In genomic region chr15:75903331-75904240, GRCh38 we compare ENCODE assay signal across 2 cellular contexts.
TF ChIP-seq lines count a peak whose summit lies in the region.

Gene FBXO22, plus strand, starts transcription at chr15:75903878. Its CDS starts 86 bp downstream, at chr15:75903964.

TF ChIP-seq in HEK293, 187 proteins besides CTCF, POLR2A, EP300 and RAD21 (continued from another document and continues in another):
- TF ChIP-seq INSM2 (tag by site-specific recombination; IDR thresholded peaks at IDR 0.05) (peak; percentile 78), YY1 (tag by site-specific recombination; IDR thresholded peaks at IDR 0.05) (peak; percentile 73; the same call in 1 of the 2 replicates), ZNF354C (tag by site-specific recombination; IDR thresholded peaks at IDR 0.05; ENCODE audit: borderline replicate concordance, low read depth) (no peak), ZNF146 (tag by site-specific recombination; IDR thresholded peaks at IDR 0.05) (peak; percentile 17), ZNF610 (tag by site-specific recombination; IDR thresholded peaks at IDR 0.05; ENCODE audit: borderline replicate concordance) (peak; percentile 48), ZBTB20 (tag by site-specific recombination; IDR thresholded peaks at IDR 0.05) (peak; percentile 76), SP7 (tag by site-specific recombination; IDR thresholded peaks at IDR 0.05) (peak; percentile 88), ZNF362 (tag by site-specific recombination; IDR thresholded peaks at IDR 0.05) (peak; percentile 67; the same call in 1 of the 2 replicates), BCL11A (tag by site-specific recombination; IDR thresholded peaks at IDR 0.05; ENCODE audit: low read depth) (peak; percentile 10; the same call in 1 of the 2 replicates), HOXD13 (CRISPR knock-in tag; IDR thresholded peaks at IDR 0.05; ENCODE audit: borderline replicate concordance) (no peak), ZNF266 (tag by site-specific recombination; IDR thresholded peaks at IDR 0.05; ENCODE audit: low read depth) (no peak), GFI1B (tag by site-specific recombination; IDR thresholded peaks at IDR 0.05) (no peak), ZNF544 (tag by site-specific recombination; IDR thresholded peaks at IDR 0.05) (no peak), TCF7L2 (IDR thresholded peaks at IDR 0.05; ENCODE audit: borderline replicate concordance, low read depth, low read length) (no peak), ZBTB10 (tag by site-specific recombination; IDR thresholded peaks at IDR 0.05) (peak; percentile 19; the same call in 1 of the 2 replicates), ZBTB21 (tag by site-specific recombination; IDR thresholded peaks at IDR 0.05) (peak; percentile 59; the same call in 1 of the 2 replicates), ZSCAN23 (tag by site-specific recombination; IDR thresholded peaks at IDR 0.05) (0 out of 2 replicates have a peak, but pooled peaks have one; percentile 85)
- TF ChIP-seq, protein P1, sequence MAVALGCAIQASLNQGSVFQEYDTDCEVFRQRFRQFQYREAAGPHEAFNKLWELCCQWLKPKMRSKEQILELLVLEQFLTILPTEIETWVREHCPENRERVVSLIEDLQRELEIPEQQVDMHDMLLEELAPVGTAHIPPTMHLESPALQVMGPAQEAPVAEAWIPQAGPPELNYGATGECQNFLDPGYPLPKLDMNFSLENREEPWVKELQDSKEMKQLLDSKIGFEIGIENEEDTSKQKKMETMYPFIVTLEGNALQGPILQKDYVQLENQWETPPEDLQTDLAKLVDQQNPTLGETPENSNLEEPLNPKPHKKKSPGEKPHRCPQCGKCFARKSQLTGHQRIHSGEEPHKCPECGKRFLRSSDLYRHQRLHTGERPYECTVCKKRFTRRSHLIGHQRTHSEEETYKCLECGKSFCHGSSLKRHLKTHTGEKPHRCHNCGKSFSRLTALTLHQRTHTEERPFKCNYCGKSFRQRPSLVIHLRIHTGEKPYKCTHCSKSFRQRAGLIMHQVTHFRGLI (tag by site-specific recombination; IDR thresholded peaks at IDR 0.05), result peak; percentile 93
- TF ChIP-seq, protein P2, sequence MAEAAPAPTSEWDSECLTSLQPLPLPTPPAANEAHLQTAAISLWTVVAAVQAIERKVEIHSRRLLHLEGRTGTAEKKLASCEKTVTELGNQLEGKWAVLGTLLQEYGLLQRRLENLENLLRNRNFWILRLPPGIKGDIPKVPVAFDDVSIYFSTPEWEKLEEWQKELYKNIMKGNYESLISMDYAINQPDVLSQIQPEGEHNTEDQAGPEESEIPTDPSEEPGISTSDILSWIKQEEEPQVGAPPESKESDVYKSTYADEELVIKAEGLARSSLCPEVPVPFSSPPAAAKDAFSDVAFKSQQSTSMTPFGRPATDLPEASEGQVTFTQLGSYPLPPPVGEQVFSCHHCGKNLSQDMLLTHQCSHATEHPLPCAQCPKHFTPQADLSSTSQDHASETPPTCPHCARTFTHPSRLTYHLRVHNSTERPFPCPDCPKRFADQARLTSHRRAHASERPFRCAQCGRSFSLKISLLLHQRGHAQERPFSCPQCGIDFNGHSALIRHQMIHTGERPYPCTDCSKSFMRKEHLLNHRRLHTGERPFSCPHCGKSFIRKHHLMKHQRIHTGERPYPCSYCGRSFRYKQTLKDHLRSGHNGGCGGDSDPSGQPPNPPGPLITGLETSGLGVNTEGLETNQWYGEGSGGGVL (tag by site-specific recombination; IDR thresholded peaks at IDR 0.05), result peak; percentile 7

TF ChIP-seq in SK-N-SH, 30 proteins besides CTCF, POLR2A, EP300 and RAD21 (continued from another document):
- TF ChIP-seq REST (IDR thresholded peaks at IDR 0.05; ENCODE audit: low read depth, low read length), result 0 out of 2 replicates have a peak, but pooled peaks have one; percentile 30
- no peak for TF ChIP-seq GATA2 (CRISPR knock-in tag; IDR thresholded peaks at IDR 0.05)
- peak; percentile 43 for TF ChIP-seq PBX3 (IDR thresholded peaks at IDR 0.05)
- peak; percentile 77; the same call in 1 of the 2 replicates for TF ChIP-seq SIN3A (IDR thresholded peaks at IDR 0.05; ENCODE audit: borderline replicate concordance, low read depth, low read length)
- TF ChIP-seq, protein P3, sequence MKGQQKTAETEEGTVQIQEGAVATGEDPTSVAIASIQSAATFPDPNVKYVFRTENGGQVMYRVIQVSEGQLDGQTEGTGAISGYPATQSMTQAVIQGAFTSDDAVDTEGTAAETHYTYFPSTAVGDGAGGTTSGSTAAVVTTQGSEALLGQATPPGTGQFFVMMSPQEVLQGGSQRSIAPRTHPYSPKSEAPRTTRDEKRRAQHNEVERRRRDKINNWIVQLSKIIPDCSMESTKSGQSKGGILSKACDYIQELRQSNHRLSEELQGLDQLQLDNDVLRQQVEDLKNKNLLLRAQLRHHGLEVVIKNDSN (IDR thresholded peaks at IDR 0.05; ENCODE audit: borderline replicate concordance, low read depth), result no peak; the same call in 1 of the 2 replicates
- TF ChIP-seq TCF12 (IDR thresholded peaks at IDR 0.05), result peak; percentile 26; the same call in 1 of the 2 replicates
- no peak for TF ChIP-seq FOXM1 (IDR thresholded peaks at IDR 0.05; ENCODE audit: low read depth)
- TF ChIP-seq SMC3 (IDR thresholded peaks at IDR 0.05; ENCODE audit: low read depth, low read length), result no peak
- peak; percentile 66 for TF ChIP-seq NRF1 (IDR thresholded peaks at IDR 0.05; ENCODE audit: low read depth, low read length)
- no peak for TF ChIP-seq EZH2phosphoT487 (IDR thresholded peaks at IDR 0.05; ENCODE audit: borderline replicate concordance, low read depth)
- peak; percentile 81 for TF ChIP-seq MXI1 (IDR thresholded peaks at IDR 0.05; ENCODE audit: low read depth, low read length)
- TF ChIP-seq ZBTB33 (IDR thresholded peaks at IDR 0.05; ENCODE audit: borderline replicate concordance, low read depth), result peak; percentile 28; the same call in 1 of the 2 replicates
- TF ChIP-seq NFIC (IDR thresholded peaks at IDR 0.05; ENCODE audit: borderline replicate concordance), result no peak
- peak; percentile 86 for TF ChIP-seq ELF1 (IDR thresholded peaks at IDR 0.05)
- TF ChIP-seq MAX (IDR thresholded peaks at IDR 0.05; ENCODE audit: low read depth), result peak; percentile 72
- no peak for TF ChIP-seq TEAD4 (IDR thresholded peaks at IDR 0.05; ENCODE audit: borderline replicate concordance, insufficient read depth)
- TF ChIP-seq RFX5 (IDR thresholded peaks at IDR 0.05; ENCODE audit: low read length), result no peak
- peak; percentile 95 for TF ChIP-seq POLR2AphosphoS5 (IDR thresholded peaks at IDR 0.05; ENCODE audit: low read depth, low read length)
